Comparison of ENCODE assay signal across 9 cellular contexts in the genomic region with DNA sequence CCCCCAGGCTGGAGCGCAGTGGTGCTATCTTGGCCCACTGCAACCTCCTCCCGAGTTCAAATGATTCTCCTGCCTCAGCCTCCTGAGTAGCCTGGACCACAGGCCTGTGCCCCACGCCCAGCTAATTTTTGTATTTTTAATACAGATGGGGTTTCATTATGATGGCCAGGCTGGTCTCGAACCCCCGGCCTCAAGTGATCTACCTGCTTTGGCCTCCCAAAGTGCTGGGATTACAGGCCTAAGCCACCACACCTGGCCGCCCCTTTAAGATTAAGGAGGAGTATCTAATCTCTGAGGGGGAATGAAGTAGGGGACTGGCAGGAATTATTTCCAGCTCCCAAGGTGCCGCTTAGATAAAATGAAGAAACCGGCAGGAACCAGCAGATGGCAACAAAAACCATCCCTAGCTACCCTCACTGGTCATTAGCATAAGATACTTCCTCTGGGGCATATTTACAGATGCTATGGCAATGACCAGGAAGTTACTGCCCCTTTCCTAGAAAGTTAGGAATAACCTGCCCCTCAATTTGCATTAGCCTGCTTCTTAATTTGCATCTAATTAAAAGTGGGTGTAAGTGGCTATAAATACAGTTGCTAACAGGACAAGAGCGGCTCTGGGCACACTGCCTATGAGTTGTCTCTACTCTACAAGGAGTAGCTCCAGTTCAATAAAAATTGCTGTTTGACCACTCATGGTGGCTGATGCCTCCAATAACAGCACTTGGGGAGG. TPM values are rescaled to one million over a fixed set of nuclear protein-coding genes. Genes with fewer than 3 reads are reported as not detected.
DNase-seq lines count a peak whose midpoint lies in the region; ATAC-seq, FAIRE-seq and TF ChIP-seq lines count a peak whose summit lies in the region.
"Had no signal": no experiment of that assay in that cellular context is flagged by ENCODE, and none has a peak within 500 bp of the region (broad histone marks: within the 10 kb centered on the region; RNA-seq: fewer than 3 reads in every experiment).

No MANE protein-coding gene starts in this region.

- no peak overlapping the region for H3K27ac ChIP-seq in Karpas-422 (ENCODE audit: low read length)
- H3K27ac ChIP-seq in left lung: no peak overlapping the region
- H3K27ac ChIP-seq in prostate gland: no peak overlapping the region

- H3K79me2 ChIP-seq in Karpas-422 (ENCODE audit: low read length): no peaks in the 10 kb centered on the region

- intact Hi-C loops in left lung (cut with DNase I): no loop called here
- intact Hi-C loops in prostate gland (cut with DNase I): no loop called here
- intact Hi-C loops in Right ventricle myocardium inferior (cut with DNase I): no loop called here

- H3K9ac ChIP-seq in Karpas-422 (ENCODE audit: low read length): 0 out of 2 replicates have a peak overlapping the region, but pooled peaks have one; percentile 42

- no peaks in the 10 kb centered on the region for H3K9me2 ChIP-seq in Karpas-422 (replicated peaks; ENCODE audit: insufficient read depth, low read length)

- peak overlapping the region; percentile 61 for H3K4me2 ChIP-seq in Karpas-422 (ENCODE audit: low read depth, low read length, poor library complexity, severe bottlenecking)

- DNase-seq in Karpas-422 (peak; percentile 95), left lung (no peak), cortex of kidney (lab: John Stamatoyannopoulos, UW) (no peak), prostate gland (ENCODE audit: low spot score) (no peak), Right ventricle myocardium inferior (ENCODE audit: missing footprints) (no peak)
- DNase-seq: activated naive CD8-positive, alpha-beta T cell treated with anti-CD3 and anti-CD28 coated beads, Interleukin-2, amount 10 ng/mL, durations not matched to agents 7 days and 5 days had no signal

- no peaks in the 10 kb centered on the region for H3K9me3 ChIP-seq in Karpas-422 (ENCODE audit: low read length)
- no peaks in the 10 kb centered on the region for H3K9me3 ChIP-seq in left lung
- no peaks in the 10 kb centered on the region for H3K9me3 ChIP-seq in prostate gland

- H3K36me3 ChIP-seq in Karpas-422 (ENCODE audit: insufficient read depth, low read length): no peaks in the 10 kb centered on the region
- no peaks in the 10 kb centered on the region for H3K36me3 ChIP-seq in left lung
- H3K36me3 ChIP-seq in prostate gland: no peaks in the 10 kb centered on the region

- ATAC-seq in GM21515 (IDR thresholded peaks at IDR 0.05; ENCODE audit: unreplicated experiment) (peak; percentile 63), left lung (peak; percentile 70), Right ventricle myocardium inferior (no peak)

- no peak overlapping the region for H2AFZ ChIP-seq in Karpas-422 (ENCODE audit: low read length)

- H3K4me1 ChIP-seq in Karpas-422 (ENCODE audit: low read length): peaks cover 33% of the 10 kb centered on the region
- no peaks in the 10 kb centered on the region for H3K4me1 ChIP-seq in left lung
- no peaks in the 10 kb centered on the region for H3K4me1 ChIP-seq in prostate gland (replicated peaks)

- FAIRE-seq in TTC549 (lab: Jason Lieb, UNC): peak; percentile 47

- no peak for TF ChIP-seq POLR2A in prostate gland (IDR thresholded peaks at IDR 0.05)

- H3K4me3 ChIP-seq in GM08714 (ENCODE audit: low read length) (peak overlapping the region; percentile 9; the same call in 1 of the 2 replicates), Karpas-422 (ENCODE audit: low read length) (peak overlapping the region; percentile 30; the same call in 1 of the 2 replicates), left lung (no peak overlapping the region), prostate gland (no peak overlapping the region)

- 75% methylated on average over 9 of the region's 9 CpGs for WGBS in prostate gland

- no peaks in the 10 kb centered on the region for H4K20me1 ChIP-seq in Karpas-422 (ENCODE audit: insufficient read depth, low read depth, low read length)

- TF ChIP-seq CTCF in left lung (IDR thresholded peaks at IDR 0.05) (no peak), prostate gland (IDR thresholded peaks at IDR 0.05) (peak in 1 of 4 experiments; percentile 23)

- H3K27me3 ChIP-seq in Karpas-422 (ENCODE audit: low read length) (0 out of 2 replicates have a peak, but pooled peaks cover 2% of the 10 kb centered on the region), left lung (no peaks in the 10 kb centered on the region), prostate gland (replicated peaks; ENCODE audit: insufficient read depth) (no peaks in the 10 kb centered on the region)

RNA-seq across cellular contexts. Expression of a gene that starts 7.1 kb away (rescaled TPM):
- total RNA-seq in Karpas-422 (2014; rRNA removed; shearing (Covaris generic); ENCODE audit: low replicate concordance): 15.9 and 27.1 TPM in 2 replicates
- total RNA-seq in left lung (10 to 100 TPM; 22.6 to 25.8 TPM), prostate gland (10 to 100 TPM; 21.0 to 29.0 TPM), Right ventricle myocardium inferior (14.0 TPM)

RNA-seq across cellular contexts. Expression of a gene that starts 30.0 kb away (rescaled TPM):
- total RNA-seq in Karpas-422 (2014; rRNA removed; shearing (Covaris generic); ENCODE audit: low replicate concordance): 455 and 533 TPM in 2 replicates
- total RNA-seq in left lung (100 to 1,000 TPM; 172 to 193 TPM), prostate gland (100 to 1,000 TPM; 258 to 391 TPM), Right ventricle myocardium inferior (1,208 TPM)

RNA-seq across cellular contexts. Expression of a gene that starts 30.0 kb away (rescaled TPM):
- 64.1 and 69.1 TPM in 2 replicates for total RNA-seq in Karpas-422 (2014; rRNA removed; shearing (Covaris generic); ENCODE audit: low replicate concordance)
- total RNA-seq in left lung (10 to 100 TPM; 54.6 to 63.4 TPM), prostate gland (100 to 1,000 TPM in 1 of 2 donors, 10 to 100 TPM in 1; 97.2 to 143 TPM), Right ventricle myocardium inferior (35.8 TPM)

Comparison
In these comparisons a context has a peak if more than half of its experiments do, and no peak if none do; other contexts are left out.
1. H3K4me3 ChIP-seq: peak in GM08714 (single experiment) and Karpas-422 (single experiment); none in left lung (0 of 2) and prostate gland (0 of 2).